Comparison of ENCODE assay signal across 22 cellular contexts in genomic region chr7:90092467-90092866, GRCh38.
DNase-seq lines count a peak whose midpoint lies in the region; ATAC-seq, FAIRE-seq and TF ChIP-seq lines count a peak whose summit lies in the region.
"Had no signal": no experiment of that assay in that cellular context is flagged by ENCODE, and none has a peak within 500 bp of the region (broad histone marks: within the 10 kb centered on the region; RNA-seq: fewer than 3 reads in every experiment).

No MANE protein-coding gene starts in this region.

- H3K9ac ChIP-seq in MM.1S (ENCODE audit: low read length) = no peak overlapping the region
- H3K9ac ChIP-seq in GM12878 (ENCODE audit: control insufficient read depth, insufficient read depth, low read length) = no peak overlapping the region
- no peak overlapping the region for H3K9ac ChIP-seq in Karpas-422 (ENCODE audit: low read length)

- no peak for TF ChIP-seq EP300 in GM12878 (IDR thresholded peaks at IDR 0.05; ENCODE audit: borderline replicate concordance in 1 of 2, control insufficient read depth in 1 of 2, low read depth in 2 of 2, low read length in 2 of 2)

- SMC1A ChIA-PET in GM12878 (lab: Charles Lee; ENCODE audit: uncharacterized antibody, unreplicated experiment) = no interaction called here

- TF ChIP-seq POLR2A in GM12878 (IDR thresholded peaks at IDR 0.05; ENCODE audit: low read depth, low read length) = no peak

- intact Hi-C loops in GM12878 (cut with micrococcal nuclease; ENCODE audit: unreplicated experiment) = no loop called here

- BruUV-seq in GM12878 (replicated peaks; lab: Mats Ljungman, UMichigan) = no TSS peak

- TF ChIP-seq CTCF in MM.1S (IDR thresholded peaks at IDR 0.05; ENCODE audit: low read length) (no peak), GM12878 (IDR thresholded peaks at IDR 0.05 in 2 of 3, conservative IDR thresholded peaks at IDR 0.05 in 1 of 3; ENCODE audit: control insufficient read depth in 2 of 3, extremely low read depth in 1 of 3, insufficient read depth in 1 of 3, low read depth in 3 of 3, low read length in 3 of 3) (no peak)

- CTCF ChIA-PET in GM12878 (lab: Yijun Ruan, JAX) = no interaction called here

- H3K79me2 ChIP-seq in MM.1S (ENCODE audit: low read length) = no peaks in the 10 kb centered on the region
- no peaks in the 10 kb centered on the region for H3K79me2 ChIP-seq in GM12878 (ENCODE audit: control insufficient read depth, insufficient read depth, low read length)
- H3K79me2 ChIP-seq in Karpas-422 (ENCODE audit: low read length) = no peaks in the 10 kb centered on the region

- H4K20me1 ChIP-seq in MM.1S (ENCODE audit: insufficient read depth, low read length) = no peaks in the 10 kb centered on the region
- H4K20me1 ChIP-seq in GM12878 (ENCODE audit: control insufficient read depth, insufficient read depth) = no peaks in the 10 kb centered on the region
- H4K20me1 ChIP-seq in Karpas-422 (ENCODE audit: insufficient read depth, low read depth, low read length) = no peaks in the 10 kb centered on the region

- FAIRE-seq in GM12878 (lab: Jason Lieb, UNC) = no peak
- FAIRE-seq: A549, D721Med, H54, HTR-8/SVneo, K562 had no signal

- in situ Hi-C loops in GM12878 (cut with MboI) = no loop called here

- H3K4me3 ChIP-seq in MM.1S (ENCODE audit: low read length) (no peak overlapping the region), GM12878 (no peak overlapping the region), Karpas-422 (ENCODE audit: low read length) (no peak overlapping the region)
- H3K4me3 ChIP-seq: A549, GM23338, K562 had no signal

- POLR2A ChIA-PET in GM12878 (lab: Charles Lee) = no interaction called here

- H3K4me1 ChIP-seq in MM.1S (ENCODE audit: low read length) = no peaks in the 10 kb centered on the region; the same call in 1 of the 2 replicates
- no peaks in the 10 kb centered on the region for H3K4me1 ChIP-seq in GM12878 (ENCODE audit: control insufficient read depth, insufficient read depth, low read length)
- no peaks in the 10 kb centered on the region for H3K4me1 ChIP-seq in Karpas-422 (ENCODE audit: low read length)
- H3K4me1 ChIP-seq: A549, Caco-2 had no signal

- H3K9me3 ChIP-seq in MM.1S (replicated peaks; ENCODE audit: insufficient read depth, low read length) (no peaks in the 10 kb centered on the region), GM12878 (replicated peaks; ENCODE audit: control insufficient read depth, insufficient read depth, low read length) (no peaks in the 10 kb centered on the region), Karpas-422 (ENCODE audit: low read length) (no peaks in the 10 kb centered on the region)
- H3K9me3 ChIP-seq: A549, Caco-2 had no signal

- DNase-seq in MM.1S = peak; percentile 34
- no peak for DNase-seq in GM12878 (ENCODE audit: low read depth, low spot score)
- DNase-seq in Karpas-422 = no peak
- no peak for DNase-seq in DMS153 (lab: John Stamatoyannopoulos, UW)
- DNase-seq: AML-193; Caco-2; CD4-positive, alpha-beta T cell; DMS79; GDM1; HCEC 1CT; IMR-90 had no signal

- H2AFZ ChIP-seq in MM.1S (ENCODE audit: low read length) = no peak overlapping the region
- H2AFZ ChIP-seq in GM12878 (ENCODE audit: control insufficient read depth, low read depth, low read length) = no peak overlapping the region
- no peak overlapping the region for H2AFZ ChIP-seq in Karpas-422 (ENCODE audit: low read length)
- H2AFZ ChIP-seq: GM23338 had no signal

- H3K36me3 ChIP-seq in MM.1S (replicated peaks; ENCODE audit: insufficient read depth, low read length) (no peaks in the 10 kb centered on the region), GM12878 (ENCODE audit: control insufficient read depth in 2 of 2, insufficient read depth in 2 of 2, low read length in 1 of 2) (no peaks in the 10 kb centered on the region), Karpas-422 (ENCODE audit: insufficient read depth, low read length) (no peaks in the 10 kb centered on the region)

- H3K27me3 ChIP-seq in MM.1S (replicated peaks; ENCODE audit: insufficient read depth, low read length) (no peaks in the 10 kb centered on the region), GM12878 (replicated peaks in 1 of 2; ENCODE audit: control insufficient read depth in 2 of 2, insufficient read depth in 2 of 2, low read length in 1 of 2) (no peaks in the 10 kb centered on the region), Karpas-422 (ENCODE audit: low read length) (no peaks in the 10 kb centered on the region)

- RAD21 ChIA-PET in GM12878 (lab: Charles Lee; ENCODE audit: unreplicated experiment) = no interaction called here

- H3K4me2 ChIP-seq in MM.1S (ENCODE audit: low read depth, low read length) (no peak overlapping the region), GM12878 (ENCODE audit: control insufficient read depth, insufficient read depth) (no peak overlapping the region), Karpas-422 (ENCODE audit: low read depth, low read length, poor library complexity, severe bottlenecking) (no peak overlapping the region)
- H3K4me2 ChIP-seq: A549, GM23338 had no signal

- H3K9me2 ChIP-seq in MM.1S (replicated peaks; ENCODE audit: insufficient read depth, low read length) (no peaks in the 10 kb centered on the region), Karpas-422 (replicated peaks; ENCODE audit: insufficient read depth, low read length) (no peaks in the 10 kb centered on the region)

- H3F3A ChIP-seq in MM.1S (ENCODE audit: insufficient read depth, low read length) = no peaks in the 10 kb centered on the region

- H3K27ac ChIP-seq in MM.1S (ENCODE audit: low read length) = no peak overlapping the region
- no peak overlapping the region for H3K27ac ChIP-seq in GM12878 (ENCODE audit: control insufficient read depth, insufficient read depth)
- no peak overlapping the region for H3K27ac ChIP-seq in Karpas-422 (ENCODE audit: low read length)
- H3K27ac ChIP-seq: 22Rv1, A549, C4-2B had no signal

- ATAC-seq in GM18520 (IDR thresholded peaks at IDR 0.05; ENCODE audit: unreplicated experiment) = peak; percentile 89
- ATAC-seq in GM19324 (IDR thresholded peaks at IDR 0.05; ENCODE audit: low FRiP score, unreplicated experiment) = peak; percentile 80
- no peak; the same call in 2 of the 3 replicates for ATAC-seq in GM12878
- no peak for ATAC-seq in GM21381 (IDR thresholded peaks at IDR 0.05; ENCODE audit: unreplicated experiment)
- ATAC-seq: A549, GM23338, K562 had no signal

- no peak for TF ChIP-seq RAD21 in GM12878 (IDR thresholded peaks at IDR 0.05; ENCODE audit: insufficient read depth, low read depth, low read length)

TF ChIP-seq in GM12878, 131 proteins besides CTCF, POLR2A, EP300 and RAD21:
- 0 out of 2 replicates have a peak, but pooled peaks have one; percentile 25 for TF ChIP-seq MTA2 (IDR thresholded peaks at IDR 0.05; ENCODE audit: low read depth)
- TF ChIP-seq, protein P1, sequence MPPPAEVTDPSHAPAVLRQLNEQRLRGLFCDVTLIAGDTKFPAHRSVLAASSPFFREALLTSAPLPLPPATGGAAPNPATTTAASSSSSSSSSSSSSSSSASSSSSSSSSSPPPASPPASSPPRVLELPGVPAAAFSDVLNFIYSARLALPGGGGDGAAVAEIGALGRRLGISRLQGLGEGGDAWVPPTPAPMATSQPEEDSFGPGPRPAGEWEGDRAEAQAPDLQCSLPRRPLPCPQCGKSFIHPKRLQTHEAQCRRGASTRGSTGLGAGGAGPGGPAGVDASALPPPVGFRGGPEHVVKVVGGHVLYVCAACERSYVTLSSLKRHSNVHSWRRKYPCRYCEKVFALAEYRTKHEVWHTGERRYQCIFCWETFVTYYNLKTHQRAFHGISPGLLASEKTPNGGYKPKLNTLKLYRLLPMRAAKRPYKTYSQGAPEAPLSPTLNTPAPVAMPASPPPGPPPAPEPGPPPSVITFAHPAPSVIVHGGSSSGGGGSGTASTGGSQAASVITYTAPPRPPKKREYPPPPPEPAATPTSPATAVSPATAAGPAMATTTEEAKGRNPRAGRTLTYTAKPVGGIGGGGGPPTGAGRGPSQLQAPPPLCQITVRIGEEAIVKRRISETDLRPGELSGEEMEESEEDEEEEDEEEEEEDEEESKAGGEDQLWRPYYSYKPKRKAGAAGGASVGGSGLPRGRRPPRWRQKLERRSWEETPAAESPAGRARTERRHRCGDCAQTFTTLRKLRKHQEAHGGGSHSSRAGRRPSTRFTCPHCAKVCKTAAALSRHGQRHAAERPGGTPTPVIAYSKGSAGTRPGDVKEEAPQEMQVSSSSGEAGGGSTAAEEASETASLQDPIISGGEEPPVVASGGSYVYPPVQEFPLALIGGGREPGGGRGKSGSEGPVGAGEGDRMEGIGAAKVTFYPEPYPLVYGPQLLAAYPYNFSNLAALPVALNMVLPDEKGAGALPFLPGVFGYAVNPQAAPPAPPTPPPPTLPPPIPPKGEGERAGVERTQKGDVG (CRISPR knock-in tag; IDR thresholded peaks at IDR 0.05) = no peak

Comparison
In these comparisons a context has a peak if more than half of its experiments do, and no peak if none do; other contexts are left out.
1. ATAC-seq: peak in GM18520 (single experiment) and GM19324 (single experiment); none in GM12878 (single experiment) and GM21381 (single experiment).